ENCODE assay signal across 32 cellular contexts in the genomic region with DNA sequence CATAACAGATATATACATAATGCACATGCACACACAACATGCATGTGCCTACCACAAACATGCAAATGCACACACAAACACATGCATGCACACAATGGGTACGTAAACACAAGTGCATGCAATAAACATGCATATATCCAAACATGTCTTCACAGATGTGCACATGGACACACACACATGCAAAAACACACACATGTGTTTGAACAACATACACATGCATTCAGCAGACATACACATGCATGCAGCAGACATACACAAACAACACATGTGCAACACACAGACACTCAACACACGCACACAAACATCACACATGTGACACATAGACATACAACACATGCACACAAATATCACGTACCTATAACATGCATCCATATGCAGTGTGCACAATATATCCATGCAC.
"Had no signal": no experiment of that assay in that cellular context is flagged by ENCODE, and none has a peak within 500 bp of the region (broad histone marks: within the 10 kb centered on the region; RNA-seq: fewer than 3 reads in every experiment).

No MANE protein-coding gene starts in this region.

- FAIRE-seq: colon had no signal

- H3K27ac ChIP-seq: brain microvascular endothelial cell, epithelial cell of prostate, gastroesophageal sphincter, heart right ventricle, WERI-Rb-1 had no signal

- H3K4me3 ChIP-seq: gastroesophageal sphincter, heart right ventricle had no signal

- H3K36me3 ChIP-seq: brain microvascular endothelial cell, gastroesophageal sphincter, heart right ventricle, WERI-Rb-1 had no signal

- H3K27me3 ChIP-seq: brain microvascular endothelial cell, gastroesophageal sphincter, heart right ventricle had no signal

- DNase-seq: activated CD4-positive, alpha-beta T cell treated with anti-CD3 and anti-CD28 coated beads for 4 hours; activated CD4-positive, alpha-beta T cell treated with anti-CD3 and anti-CD28 coated beads, Interleukin-2, amount 50 U/mL, for 1 hour; activated CD4-positive, alpha-beta T cell treated with anti-CD3 and anti-CD28 coated beads, Interleukin-2, amount 50 U/mL, for 48 hours; activated CD4-positive, CD25-positive, alpha-beta regulatory T cell; activated CD4-positive, CD25-positive, alpha-beta regulatory T cell treated with anti-CD3 and anti-CD28 coated beads, Interleukin-2, amount 50 U/mL, for 72 hours; activated CD8-positive, alpha-beta memory T cell treated with anti-CD3 and anti-CD28 coated beads for 24 hours; activated CD8-positive, alpha-beta T cell treated with anti-CD3 and anti-CD28 coated beads for 36 hours; activated effector memory CD4-positive, alpha-beta T cell treated with Interleukin-2 at 50 U/mL for 16 hours; activated gamma-delta T cell treated with Interleukin-2 at 50 U/mL for 16 hours; activated naive CD4-positive, alpha-beta T cell treated with anti-CD3 and anti-CD28 coated beads, Interleukin-2, amount 50 U/mL, for 16 hours; activated naive CD4-positive, alpha-beta T cell treated with Interleukin-2 at 50 U/mL for 16 hours; activated T-cell treated with anti-CD3 and anti-CD28 coated beads, Interleukin-2, amount 50 U/mL, for 4 hours; amniotic stem cell; anterior cingulate cortex; brain microvascular endothelial cell; caudate nucleus; cortex of kidney; dermis blood vessel endothelial cell; effector CD4-positive, alpha-beta T cell; effector memory CD8-positive, alpha-beta T cell; foreskin melanocyte; heart right ventricle; T-helper 1 cell; T-helper 17 cell; T1000; WERI-Rb-1 had no signal

- H3K27ac Mint-ChIP-seq: activated CD8-positive, alpha-beta T cell treated with anti-CD3 and anti-CD28 coated beads for 36 hours; activated naive CD8-positive, alpha-beta T cell; activated T-helper 17 cell treated with anti-CD3 and anti-CD28 coated beads, Interleukin-2, amount 50 U/mL, for 72 hours; effector memory CD8-positive, alpha-beta T cell; T-helper 17 cell; T-helper 2 cell treated with Interferon-gamma antibody and Interleukin-4, amounts not matched to agents 5 μg/mL and 100 μg/mL, for 36 hours had no signal

- H3K4me1 ChIP-seq: heart right ventricle had no signal

- H3K4me3 Mint-ChIP-seq: activated CD8-positive, alpha-beta T cell treated with anti-CD3 and anti-CD28 coated beads for 36 hours; activated naive CD8-positive, alpha-beta T cell; activated T-cell treated with anti-CD3 and anti-CD28 coated beads, Interleukin-2, amount 50 U/mL, for 4 hours; activated T-helper 17 cell treated with anti-CD3 and anti-CD28 coated beads, Interleukin-2, amount 50 U/mL, for 72 hours; effector memory CD8-positive, alpha-beta T cell; T-helper 17 cell; T-helper 2 cell treated with Interferon-gamma antibody and Interleukin-4, amounts not matched to agents 5 μg/mL and 100 μg/mL, for 36 hours had no signal

- H3K27me3 Mint-ChIP-seq: activated CD8-positive, alpha-beta T cell treated with anti-CD3 and anti-CD28 coated beads for 36 hours; activated naive CD8-positive, alpha-beta T cell; activated T-helper 17 cell treated with anti-CD3 and anti-CD28 coated beads, Interleukin-2, amount 50 U/mL, for 72 hours; effector memory CD8-positive, alpha-beta T cell; T-helper 17 cell had no signal

- ATAC-seq: activated CD8-positive, alpha-beta T cell treated with anti-CD3 and anti-CD28 coated beads for 36 hours; activated T-cell treated with anti-CD3 and anti-CD28 coated beads, Interleukin-2, amount 50 U/mL, for 4 hours; activated T-helper 17 cell treated with anti-CD3 and anti-CD28 coated beads, Interleukin-2, amount 50 U/mL, for 72 hours; effector memory CD8-positive, alpha-beta T cell; gastroesophageal sphincter; heart right ventricle; T-helper 17 cell had no signal

- H3K9me3 Mint-ChIP-seq: effector memory CD8-positive, alpha-beta T cell had no signal
